ENCODE assay signal across 1 cellular context in genomic region chr7:32479574-32480200, GRCh38.
TF ChIP-seq lines count a peak whose summit lies in the region.

No MANE protein-coding gene starts in this region.

TF ChIP-seq in HepG2, 621 proteins besides CTCF, POLR2A, EP300 and RAD21 (continued from another document):
- TF ChIP-seq CREB3 (CRISPR knock-in tag; IDR thresholded peaks at IDR 0.05): no peak
